ENCODE assay signal across 1 cellular context in the genomic region with DNA sequence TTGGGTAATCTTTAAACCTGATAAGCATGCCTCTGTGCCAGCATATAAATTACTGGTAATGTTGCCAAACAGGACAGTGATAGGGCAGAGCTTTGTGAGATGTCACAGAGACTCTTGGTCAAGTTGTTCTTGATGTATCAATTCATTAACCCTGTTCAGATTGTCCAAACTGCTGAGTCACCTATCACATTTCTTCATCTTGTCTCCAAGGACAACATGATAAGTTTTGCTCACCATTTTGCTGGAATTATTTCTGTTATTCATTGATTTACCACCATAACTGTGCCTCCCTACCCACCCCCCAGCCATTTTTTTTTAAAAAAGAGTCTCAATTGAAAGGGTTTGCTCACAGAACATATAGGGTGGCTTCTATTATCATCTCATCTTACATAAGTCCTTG.
TF ChIP-seq lines count a peak whose summit lies in the region.

No MANE protein-coding gene starts in this region.

TF ChIP-seq in H1, 55 proteins besides CTCF, POLR2A, EP300 and RAD21:
- TF ChIP-seq TAF7 (optimal IDR thresholded peaks at IDR 0.05; ENCODE audit: borderline replicate concordance, low read depth, low read length) = no peak
- no peak for TF ChIP-seq CHD1 (IDR thresholded peaks at IDR 0.05; ENCODE audit: low read depth, low read length)
- TF ChIP-seq RBBP5 (IDR thresholded peaks at IDR 0.05; ENCODE audit: borderline replicate concordance, low read depth, low read length) = no peak
- TF ChIP-seq TEAD4 (IDR thresholded peaks at IDR 0.05; ENCODE audit: low read depth, low read length) = no peak
- TF ChIP-seq SP1 (IDR thresholded peaks at IDR 0.05; ENCODE audit: low read depth, low read length) = no peak
- TF ChIP-seq BCL11A (IDR thresholded peaks at IDR 0.05; ENCODE audit: low read depth in 2 of 2, low read length in 2 of 2) = no peak
- TF ChIP-seq EZH2 (IDR thresholded peaks at IDR 0.05; ENCODE audit: low read depth, low read length, severe bottlenecking) = no peak
- no peak for TF ChIP-seq HDAC6 (IDR thresholded peaks at IDR 0.05; ENCODE audit: low read depth, low read length)
- TF ChIP-seq, protein P1, sequence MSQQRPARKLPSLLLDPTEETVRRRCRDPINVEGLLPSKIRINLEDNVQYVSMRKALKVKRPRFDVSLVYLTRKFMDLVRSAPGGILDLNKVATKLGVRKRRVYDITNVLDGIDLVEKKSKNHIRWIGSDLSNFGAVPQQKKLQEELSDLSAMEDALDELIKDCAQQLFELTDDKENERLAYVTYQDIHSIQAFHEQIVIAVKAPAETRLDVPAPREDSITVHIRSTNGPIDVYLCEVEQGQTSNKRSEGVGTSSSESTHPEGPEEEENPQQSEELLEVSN (IDR thresholded peaks at IDR 0.05) = no peak
- no peak for TF ChIP-seq BRCA1 (IDR thresholded peaks at IDR 0.05; ENCODE audit: low read depth, low read length)
- TF ChIP-seq, protein P2, sequence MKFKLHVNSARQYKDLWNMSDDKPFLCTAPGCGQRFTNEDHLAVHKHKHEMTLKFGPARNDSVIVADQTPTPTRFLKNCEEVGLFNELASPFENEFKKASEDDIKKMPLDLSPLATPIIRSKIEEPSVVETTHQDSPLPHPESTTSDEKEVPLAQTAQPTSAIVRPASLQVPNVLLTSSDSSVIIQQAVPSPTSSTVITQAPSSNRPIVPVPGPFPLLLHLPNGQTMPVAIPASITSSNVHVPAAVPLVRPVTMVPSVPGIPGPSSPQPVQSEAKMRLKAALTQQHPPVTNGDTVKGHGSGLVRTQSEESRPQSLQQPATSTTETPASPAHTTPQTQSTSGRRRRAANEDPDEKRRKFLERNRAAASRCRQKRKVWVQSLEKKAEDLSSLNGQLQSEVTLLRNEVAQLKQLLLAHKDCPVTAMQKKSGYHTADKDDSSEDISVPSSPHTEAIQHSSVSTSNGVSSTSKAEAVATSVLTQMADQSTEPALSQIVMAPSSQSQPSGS (IDR thresholded peaks at IDR 0.05; ENCODE audit: low read length) = no peak
- no peak for TF ChIP-seq JUN (IDR thresholded peaks at IDR 0.05; ENCODE audit: low read depth, low read length)
- no peak for TF ChIP-seq SP4 (IDR thresholded peaks at IDR 0.05; ENCODE audit: low read length)
- TF ChIP-seq ASH2L (IDR thresholded peaks at IDR 0.05; ENCODE audit: low read length) = no peak
- no peak for TF ChIP-seq CHD2 (IDR thresholded peaks at IDR 0.05; ENCODE audit: low read length)
- TF ChIP-seq RFX5 (IDR thresholded peaks at IDR 0.05; ENCODE audit: borderline replicate concordance, low read depth, low read length) = no peak
- no peak for TF ChIP-seq HDAC2 (IDR thresholded peaks at IDR 0.05; ENCODE audit: borderline replicate concordance in 1 of 2, low read depth in 2 of 2, low read length in 2 of 2)
- no peak for TF ChIP-seq SRF (IDR thresholded peaks at IDR 0.05; ENCODE audit: low read depth, low read length)
